ENCODE assay signal across 8 cellular contexts in genomic region chr18:63365909-63366269, GRCh38. TPM values are rescaled to one million over a fixed set of nuclear protein-coding genes. Genes with fewer than 3 reads are reported as not detected.
DNase-seq lines count a peak whose midpoint lies in the region; ATAC-seq and TF ChIP-seq lines count a peak whose summit lies in the region.

No MANE protein-coding gene starts in this region.

- H3K4me3 ChIP-seq in AG04450 (ENCODE audit: low read depth, low read length) = peak overlapping the region; percentile 81

- CTCF ChIA-PET in AG04450 (lab: Charles Lee) = interaction anchor here (1.1 to 2.6 kb wide), 4 partner anchors 24 to 152 kb away, joined by 3 to 18 read pairs (median 7); no protein-coding TSS in a partner anchor

- DNase-seq in AG04450 (ENCODE audit: low read depth, low spot score) (no peak), fibroblast of peridontal ligament (ENCODE audit: extremely low read depth) (peak; percentile 18), pons (ENCODE audit: low spot score) (peak; percentile 41), 8988T (no peak), NCI-H446 treated with DMSO at 0.1 percent for 48 hours (lab: John Stamatoyannopoulos, UW) (no peak)

- peak; percentile 9 for ATAC-seq in GM18517 (IDR thresholded peaks at IDR 0.05; ENCODE audit: unreplicated experiment)
- ATAC-seq in SK-N-SH treated with all-trans-retinoic acid at 6 μM for 48 hours = 0 out of 3 replicates have a peak, but pooled peaks have one; percentile 0
- no peak for ATAC-seq in HG03039 (IDR thresholded peaks at IDR 0.05; ENCODE audit: unreplicated experiment)

- POLR2A ChIA-PET in AG04450 (lab: Yijun Ruan, JAX) = interaction anchor here (0.6 to 0.9 kb wide), 3 partner anchors 24 to 56 kb away, joined by 3 to 11 read pairs (median 5); partner anchors contain the start of gene VPS4B

- TF ChIP-seq CTCF in AG04450 (IDR thresholded peaks at IDR 0.05; ENCODE audit: low read depth, low read length) = no peak

- H3K9me3 ChIP-seq in AG04450 (ENCODE audit: control insufficient read depth, insufficient read depth, low read length) = no peaks in the 10 kb centered on the region

- no peaks in the 10 kb centered on the region for H3K27me3 ChIP-seq in AG04450 (ENCODE audit: control insufficient read depth, insufficient read depth, low read length)

- no peak overlapping the region for H3K27ac ChIP-seq in AG04450 (ENCODE audit: low read depth, low read length)

TF ChIP-seq in SK-N-SH treated with all-trans-retinoic acid at 6 μM for 48 hours, 23 proteins besides CTCF, POLR2A, EP300 and RAD21:
- TF ChIP-seq ESRRG (CRISPR knock-in tag; IDR thresholded peaks at IDR 0.05) = no peak
- TF ChIP-seq GLIS3 (CRISPR knock-in tag; IDR thresholded peaks at IDR 0.05) = no peak
- no peak for TF ChIP-seq ARNTL (CRISPR knock-in tag; IDR thresholded peaks at IDR 0.05; ENCODE audit: borderline replicate concordance, low read depth)
- TF ChIP-seq PATZ1 (CRISPR knock-in tag; IDR thresholded peaks at IDR 0.05; ENCODE audit: borderline replicate concordance) = no peak
- TF ChIP-seq CSDC2 (CRISPR knock-in tag; IDR thresholded peaks at IDR 0.05) = no peak
- TF ChIP-seq RARB (CRISPR knock-in tag; IDR thresholded peaks at IDR 0.05) = no peak
- no peak for TF ChIP-seq ZFP30 (CRISPR knock-in tag; IDR thresholded peaks at IDR 0.05)
- TF ChIP-seq TSHZ2 (CRISPR knock-in tag; IDR thresholded peaks at IDR 0.05) = no peak
- no peak for TF ChIP-seq PPARA (CRISPR knock-in tag; IDR thresholded peaks at IDR 0.05; ENCODE audit: borderline replicate concordance)
- no peak for TF ChIP-seq TOX (CRISPR knock-in tag; IDR thresholded peaks at IDR 0.05; ENCODE audit: borderline replicate concordance)
- no peak for TF ChIP-seq BACH2 (CRISPR knock-in tag; IDR thresholded peaks at IDR 0.05; ENCODE audit: borderline replicate concordance)
- TF ChIP-seq TCF4 (CRISPR knock-in tag; IDR thresholded peaks at IDR 0.05; ENCODE audit: borderline replicate concordance) = no peak
- no peak for TF ChIP-seq SNAI2 (CRISPR knock-in tag; IDR thresholded peaks at IDR 0.05)
- TF ChIP-seq CREB5 (CRISPR knock-in tag; IDR thresholded peaks at IDR 0.05; ENCODE audit: low read depth) = no peak
- TF ChIP-seq POU6F1 (CRISPR knock-in tag; IDR thresholded peaks at IDR 0.05; ENCODE audit: borderline replicate concordance, low read depth) = no peak
- TF ChIP-seq ZNF8 (CRISPR knock-in tag; IDR thresholded peaks at IDR 0.05) = no peak
- TF ChIP-seq ZC3H10 (CRISPR knock-in tag; IDR thresholded peaks at IDR 0.05) = no peak
- no peak for TF ChIP-seq OSR1 (CRISPR knock-in tag; IDR thresholded peaks at IDR 0.05)
- TF ChIP-seq ZNF565 (CRISPR knock-in tag; conservative IDR thresholded peaks at IDR 0.05; ENCODE audit: low read depth) = no peak
- TF ChIP-seq CSRNP3 (CRISPR knock-in tag; IDR thresholded peaks at IDR 0.05) = no peak
TF ChIP-seq in SK-N-SH treated with all-trans-retinoic acid at 6 μM for 48 hours: peak in this region for 0.

RNA-seq across cellular contexts. Expression of gene KDSR, which starts 1.1 kb away (rescaled TPM):
- polyA plus RNA-seq in AG04450 (2011; rRNA removed) = 34.0 and 39.9 TPM in 2 replicates
- polyA minus RNA-seq in AG04450 (2011; rRNA and poly(A)+ RNA removed) = 34.8 and 44.6 TPM in 2 replicates

RNA-seq across cellular contexts. Expression of gene BCL2, which starts 46.3 kb away (rescaled TPM):
- 0.27 and 0.35 TPM in 2 replicates for polyA plus RNA-seq in AG04450 (2011; rRNA removed)
- polyA minus RNA-seq in AG04450 (2011; rRNA and poly(A)+ RNA removed) = 0.51 and 0.61 TPM in 2 replicates

RNA-seq across cellular contexts. Expression of gene VPS4B, which starts 56.4 kb away (rescaled TPM):
- polyA plus RNA-seq in AG04450 (2011; rRNA removed) = 26.4 and 34.3 TPM in 2 replicates
- 22.4 and 28.5 TPM in 2 replicates for polyA minus RNA-seq in AG04450 (2011; rRNA and poly(A)+ RNA removed)

Comparison
In these comparisons a context has a peak if more than half of its experiments do, and no peak if none do; other contexts are left out.
1. DNase-seq: peak in fibroblast of peridontal ligament (single experiment) and pons (single experiment); none in AG04450 (single experiment), 8988T (single experiment) and NCI-H446 treated with DMSO at 0.1 percent for 48 hours (single experiment).